Comparison of ENCODE assay signal across 8 cellular contexts in genomic region chr2:181104512-181105121, GRCh38.
DNase-seq lines count a peak whose midpoint lies in the region; ATAC-seq, FAIRE-seq and TF ChIP-seq lines count a peak whose summit lies in the region.

No MANE protein-coding gene starts in this region.

- peak; percentile 72 for FAIRE-seq in RCC 7860 (lab: Jason Lieb, UNC)

- H3K27me3 Mint-ChIP-seq in activated CD4-positive, alpha-beta T cell treated with anti-CD3 and anti-CD28 coated beads for 36 hours = no peaks in the 10 kb centered on the region
- H3K27me3 Mint-ChIP-seq in chondrocyte (ENCODE audit: low read depth) = no peaks in the 10 kb centered on the region

- CTCF ChIA-PET in activated CD4-positive, alpha-beta T cell treated with anti-CD3 and anti-CD28 coated beads for 36 hours (lab: Charles Lee) = interaction anchor here (0.6 to 3.5 kb wide), 42 partner anchors 8 to 611 kb away, joined by 3 to 27 read pairs (median 3); partner anchors contain the start of gene ITGA4

- POLR2A ChIA-PET in activated CD4-positive, alpha-beta T cell treated with anti-CD3 and anti-CD28 coated beads for 36 hours (lab: Charles Lee) = interaction anchor here (0.7 kb wide), 2 partner anchors 21 to 355 kb away, joined by 3 read pairs; no protein-coding TSS in a partner anchor

- ATAC-seq in activated CD4-positive, alpha-beta T cell treated with anti-CD3 and anti-CD28 coated beads for 36 hours = no peak

- peak; percentile 98 for TF ChIP-seq CTCF in chondrocyte (IDR thresholded peaks at IDR 0.05)

- DNase-seq in activated CD4-positive, alpha-beta T cell treated with anti-CD3 and anti-CD28 coated beads for 36 hours = no peak
- no peak for DNase-seq in activated CD4-positive, alpha-beta T cell treated with anti-CD3 and anti-CD28 coated beads, Interleukin-2, amount 50 U/mL, for 1 hour
- DNase-seq in KG1 (lab: John Stamatoyannopoulos, UW) (peak; percentile 54), RCC 7860 (ENCODE audit: low spot score) (peak; percentile 32), chondrocyte (ENCODE audit: low spot score) (no peak), midbrain (lab: John Stamatoyannopoulos, UW) (peak; percentile 50), NK-92 (lab: John Stamatoyannopoulos, UW; ENCODE audit: unreplicated experiment) (no peak)
- no peak for DNase-seq in effector CD8-positive, alpha-beta T cell (lab: John Stamatoyannopoulos, UW)

- peaks cover 45% of the 10 kb centered on the region for H3K4me1 Mint-ChIP-seq in activated CD4-positive, alpha-beta T cell treated with anti-CD3 and anti-CD28 coated beads for 36 hours
- H3K4me1 Mint-ChIP-seq in chondrocyte (ENCODE audit: low read depth) = peaks cover 15% of the 10 kb centered on the region

- peak overlapping the region; percentile 2 for H3K4me3 Mint-ChIP-seq in activated CD4-positive, alpha-beta T cell treated with anti-CD3 and anti-CD28 coated beads for 36 hours
- H3K4me3 Mint-ChIP-seq in chondrocyte (ENCODE audit: unreplicated experiment) = no peak overlapping the region

- intact Hi-C loops in activated CD4-positive, alpha-beta T cell treated with anti-CD3 and anti-CD28 coated beads for 36 hours (cut with DNase I, micrococcal nuclease) = loop anchor here (1.0 to 10.0 kb wide), 8 partner anchors 58 to 850 kb away; partner anchors contain the start of gene ITGA4 (in 2 of the 2)

- H3K27ac Mint-ChIP-seq in activated CD4-positive, alpha-beta T cell treated with anti-CD3 and anti-CD28 coated beads for 36 hours = no peak overlapping the region
- H3K27ac Mint-ChIP-seq in chondrocyte (ENCODE audit: unreplicated experiment) = no peak overlapping the region

- H3K36me3 Mint-ChIP-seq in activated CD4-positive, alpha-beta T cell treated with anti-CD3 and anti-CD28 coated beads for 36 hours (ENCODE audit: low read depth) = no peaks in the 10 kb centered on the region
- no peaks in the 10 kb centered on the region for H3K36me3 Mint-ChIP-seq in chondrocyte (ENCODE audit: low read depth)

- peaks cover 1% of the 10 kb centered on the region for H3K9me3 Mint-ChIP-seq in activated CD4-positive, alpha-beta T cell treated with anti-CD3 and anti-CD28 coated beads for 36 hours (ENCODE audit: low read depth)
- no peaks in the 10 kb centered on the region for H3K9me3 Mint-ChIP-seq in chondrocyte (ENCODE audit: low read depth)

Comparison
In these comparisons a context has a peak if more than half of its experiments do, and no peak if none do; other contexts are left out.
1. DNase-seq: peak in KG1 (single experiment), RCC 7860 (single experiment) and midbrain (single experiment); none in activated CD4-positive, alpha-beta T cell treated with anti-CD3 and anti-CD28 coated beads for 36 hours (single experiment), activated CD4-positive, alpha-beta T cell treated with anti-CD3 and anti-CD28 coated beads, Interleukin-2, amount 50 U/mL, for 1 hour (single experiment), chondrocyte (single experiment), effector CD8-positive, alpha-beta T cell (single experiment) and NK-92 (single experiment).